16 cellular contexts compared by ENCODE assay signal in the genomic region with DNA sequence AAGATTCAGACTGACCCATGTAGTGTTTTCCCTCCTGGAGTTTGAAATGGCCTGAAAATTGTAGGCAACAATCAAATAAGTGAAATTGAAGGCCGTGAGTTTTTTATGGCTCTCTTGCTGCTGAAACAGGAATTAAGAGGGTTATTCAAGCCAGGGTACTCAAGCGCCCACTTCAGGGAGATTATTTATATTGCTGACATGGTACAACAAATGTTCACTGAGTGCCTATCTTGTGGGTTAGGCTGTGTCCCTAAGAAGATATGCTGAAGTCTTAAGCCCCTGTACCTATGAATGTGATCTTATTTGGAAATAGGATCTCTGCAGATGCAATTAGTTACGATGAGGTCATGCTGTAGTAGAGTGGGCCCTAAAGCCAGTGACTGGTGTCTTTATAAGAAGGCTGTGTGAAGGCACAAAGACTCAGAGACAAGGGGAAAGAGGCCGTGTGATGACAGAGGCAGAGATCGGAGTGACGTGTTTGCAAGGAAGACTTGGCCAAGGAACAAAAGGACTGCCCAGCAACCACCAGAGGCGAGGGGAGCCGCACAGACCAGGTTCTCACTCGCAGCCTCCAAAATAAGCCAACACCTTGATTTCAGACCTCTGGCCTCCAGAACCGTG.
A peak's percentile ranks its signal among the peaks of the same experiment; 100 is the strongest.
DNase-seq lines count a peak whose midpoint lies in the region; ATAC-seq and TF ChIP-seq lines count a peak whose summit lies in the region.
"Had no signal": no experiment of that assay in that cellular context is flagged by ENCODE, and none has a peak within 500 bp of the region (broad histone marks: within the 10 kb centered on the region; RNA-seq: fewer than 3 reads in every experiment).

No MANE protein-coding gene starts in this region.

- H3K9me3 ChIP-seq in WERI-Rb-1 (ENCODE audit: severe bottlenecking) (no peaks in the 10 kb centered on the region), neural cell (ENCODE audit: low read length) (no peaks in the 10 kb centered on the region)
- H3K9me3 ChIP-seq: breast epithelium had no signal

- H3K36me3 ChIP-seq in WERI-Rb-1 (peaks cover 6% of the 10 kb centered on the region; the same call in 1 of the 2 replicates), neural cell (ENCODE audit: insufficient read depth, low read length) (no peaks in the 10 kb centered on the region)
- H3K36me3 ChIP-seq: breast epithelium had no signal

- H3K9ac ChIP-seq in neural cell (ENCODE audit: low read length), result no peak overlapping the region

- H3K79me2 ChIP-seq in neural cell (replicated peaks; ENCODE audit: insufficient read depth, low read length), result no peaks in the 10 kb centered on the region

- no peak for TF ChIP-seq EP300 in neural cell (conservative IDR thresholded peaks at IDR 0.05; ENCODE audit: poor library complexity, severe bottlenecking)

- peak; percentile 93 for DNase-seq in DMS79 treated with DMSO at 0.1 percent for 48 hours (lab: John Stamatoyannopoulos, UW)
- peak; percentile 18 for DNase-seq in NCI-H2107 (lab: John Stamatoyannopoulos, UW)
- no peak for DNase-seq in WERI-Rb-1
- no peak for DNase-seq in T-helper 2 cell
- DNase-seq in NCI-H774 (lab: John Stamatoyannopoulos, UW), result no peak
- DNase-seq in mucosa of gallbladder (ENCODE audit: low spot score), result no peak
- DNase-seq: activated CD8-positive, alpha-beta memory T cell treated with anti-CD3 and anti-CD28 coated beads for 24 hours; activated naive CD8-positive, alpha-beta T cell treated with anti-CD3 and anti-CD28 coated beads for 36 hours; CD8-positive, alpha-beta T cell; H7; NCI-H226; occipital lobe; stimulated activated CD4-positive, alpha-beta T cell treated with anti-CD3 and anti-CD28 coated beads, Interleukin-2, amount 100 ng/mL, for 24 hours had no signal

- no peak overlapping the region for H2AFZ ChIP-seq in neural cell (ENCODE audit: low read depth, low read length)

- no peak overlapping the region for H3K4me2 ChIP-seq in neural cell (ENCODE audit: low read length)

- no peaks in the 10 kb centered on the region for H3K9me2 ChIP-seq in neural cell (ENCODE audit: insufficient read depth, low read length)

- no peak overlapping the region for H3K4me3 ChIP-seq in WERI-Rb-1 (ENCODE audit: low read depth, low read length)
- H3K4me3 ChIP-seq in neural cell (ENCODE audit: low read length), result no peak overlapping the region
- H3K4me3 ChIP-seq: breast epithelium had no signal

- H4K20me1 ChIP-seq in neural cell (ENCODE audit: insufficient read depth), result no peaks in the 10 kb centered on the region

- H3K27me3 ChIP-seq in WERI-Rb-1 (ENCODE audit: insufficient read depth, low read depth, severe bottlenecking), result no peaks in the 10 kb centered on the region
- no peaks in the 10 kb centered on the region for H3K27me3 ChIP-seq in neural cell (ENCODE audit: insufficient read depth, low read depth, low read length)
- H3K27me3 ChIP-seq: breast epithelium had no signal

- H3K27ac ChIP-seq in WERI-Rb-1 (peak overlapping the region; percentile 44), neural cell (ENCODE audit: low read length) (peak overlapping the region; percentile 33)

- no peak for TF ChIP-seq RAD21 in neural cell (conservative IDR thresholded peaks at IDR 0.05)

- no peak for TF ChIP-seq CTCF in WERI-Rb-1 (IDR thresholded peaks at IDR 0.05; ENCODE audit: low read depth, low read length)
- TF ChIP-seq CTCF in neural cell (IDR thresholded peaks at IDR 0.05; ENCODE audit: poor library complexity, severe bottlenecking), result no peak

- H3F3A ChIP-seq in neural cell (ENCODE audit: insufficient read depth, low read length, poor library complexity, severe bottlenecking), result no peaks in the 10 kb centered on the region

- ATAC-seq in GM19397 (IDR thresholded peaks at IDR 0.05; ENCODE audit: unreplicated experiment), result no peak
- ATAC-seq: CD8-positive, alpha-beta T cell had no signal

TF ChIP-seq in neural cell, 6 proteins besides CTCF, POLR2A, EP300 and RAD21:
- TF ChIP-seq EZH2 (IDR thresholded peaks at IDR 0.05; ENCODE audit: borderline replicate concordance, insufficient read depth, low read length, poor library complexity, severe bottlenecking) (no peak), POLR2AphosphoS5 (IDR thresholded peaks at IDR 0.05) (no peak), TAF1 (IDR thresholded peaks at IDR 0.05; ENCODE audit: low read depth) (no peak), MXI1 (conservative IDR thresholded peaks at IDR 0.05; ENCODE audit: poor library complexity, severe bottlenecking) (no peak)

Comparison
In these comparisons a context has a peak if more than half of its experiments do, and no peak if none do; other contexts are left out.
1. DNase-seq: peak in DMS79 treated with DMSO at 0.1 percent for 48 hours (single experiment) and NCI-H2107 (single experiment); none in WERI-Rb-1 (single experiment), T-helper 2 cell (0 of 5), NCI-H774 (single experiment) and mucosa of gallbladder (single experiment).